In the genomic region with DNA sequence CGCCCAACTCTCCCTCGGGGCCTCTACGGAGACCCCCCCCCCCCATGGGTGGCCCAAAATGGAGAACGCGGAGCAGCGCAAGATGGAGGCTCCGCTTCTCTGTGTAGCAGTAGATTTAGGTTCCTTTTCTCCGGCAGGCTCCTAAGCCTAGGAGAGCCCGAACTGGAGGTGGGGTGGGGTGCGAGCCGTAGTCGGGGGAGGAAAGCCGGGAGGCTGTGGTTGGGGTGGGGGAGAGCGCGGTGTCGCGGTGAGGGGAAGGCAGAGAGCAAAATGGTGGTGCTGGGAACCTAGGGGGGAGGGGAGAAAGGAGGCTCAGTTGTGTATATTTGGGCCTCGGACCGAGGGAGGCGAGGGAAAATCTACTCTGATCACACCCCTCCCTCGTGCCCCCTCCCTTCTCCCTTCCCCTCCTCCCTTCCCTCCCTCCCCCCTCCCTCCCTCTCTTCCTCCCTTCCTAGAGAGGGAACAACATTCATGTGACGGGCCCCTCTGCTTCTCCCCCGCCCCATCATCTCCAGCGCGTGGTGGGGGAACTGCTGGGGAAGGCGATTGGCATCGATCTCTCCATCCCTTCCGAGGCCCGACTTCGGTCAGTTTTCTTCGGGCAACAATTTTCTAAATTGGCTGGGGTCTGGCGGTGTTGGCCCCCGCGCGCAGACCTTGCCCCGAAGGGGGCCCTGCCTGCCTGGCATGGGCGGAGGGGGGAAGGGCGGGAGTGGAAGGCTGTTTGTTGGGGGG, we compare ENCODE assay signal across 8 cellular contexts. TPM values are rescaled to one million over a fixed set of nuclear protein-coding genes. Genes with fewer than 3 reads are reported as not detected.
A peak's percentile ranks its signal among the peaks of the same experiment; 100 is the strongest.
DNase-seq lines count a peak whose midpoint lies in the region; ATAC-seq and TF ChIP-seq lines count a peak whose summit lies in the region.

Gene STAG2 (plus strand): TSS at position 439 of the 738 bp plus-strand sequence. CDS start 60,922 bp downstream, outside the sequence.

- CTCF ChIA-PET in mammary epithelial cell (lab: Charles Lee; ENCODE audit: low non-redundant PET) = interaction anchor here (0.7 kb wide), 1 partner anchor 15 kb away, joined by 3 read pairs; no protein-coding TSS in a partner anchor

- WGBS in mammary epithelial cell (ENCODE audit: low coverage, missing lambda C conversion rate) = 73% methylated on average over 3 of the region's 38 CpGs
- WGBS in sigmoid colon, 2 donors = 0 to 1% methylated on average over 33 to 38 of the region's 38 CpGs

- no peaks in the 10 kb centered on the region for H3K4me1 ChIP-seq in mammary epithelial cell (ENCODE audit: insufficient read depth, low read length)
- H3K4me1 ChIP-seq in iPS-18a (ENCODE audit: control insufficient read depth, low read depth, low read length) = peaks cover 8% of the 10 kb centered on the region
- peaks cover 0 to 15% (median 8%) of the 10 kb centered on the region in 4 donors for H3K4me1 ChIP-seq in sigmoid colon

- DNase-seq in ACHN (peak; percentile 76), GOT3 (lab: John Stamatoyannopoulos, UW) (peak; percentile 12), NCI-H226 (peak; percentile 73), WERI-Rb-1 (peak; percentile 82), mammary epithelial cell (peak; percentile 71), sigmoid colon (peak; percentile 93)

- peak; percentile 13 to 54 for TF ChIP-seq POLR2A in sigmoid colon (IDR thresholded peaks at IDR 0.05)

- H3K27ac ChIP-seq in WERI-Rb-1 (peak within 1 kb of the TSS; percentile 96), mammary epithelial cell (ENCODE audit: insufficient read depth, low read depth, low read length) (peak within 1 kb of the TSS; percentile 85), iPS-18a (ENCODE audit: low read length) (peak within 1 kb of the TSS; percentile 93), sigmoid colon (peak within 1 kb of the TSS; percentile 94 to 99 (median 97))

- H3K9ac ChIP-seq in mammary epithelial cell (ENCODE audit: insufficient read depth, low read length) (peak within 1 kb of the TSS; percentile 93), iPS-18a (ENCODE audit: low read length) (peak within 1 kb of the TSS; percentile 96)

- no TSS peak for BruUV-seq in mammary epithelial cell (replicated peaks; lab: Mats Ljungman, UMichigan)

- peaks cover 52% of the 10 kb centered on the region for H3K79me2 ChIP-seq in mammary epithelial cell (ENCODE audit: insufficient read depth, low read length)

- dilution Hi-C loops in mammary epithelial cell (cut with HindIII; ENCODE audit: low sequenced_read_pairs) = no loop called here

- ATAC-seq in GM19463 (IDR thresholded peaks at IDR 0.05; ENCODE audit: unreplicated experiment) = no peak

- in situ Hi-C loops in ACHN (cut with HindIII; ENCODE audit: low pct_ligation_motif_present, low pct_unique_long_range_greater_than_20kb, low sequenced_read_pairs) (no loop called here), mammary epithelial cell (cut with MboI; ENCODE audit: low sequenced_read_pairs in 2 of 2) (no loop called here)

- H3K9me3 ChIP-seq in WERI-Rb-1 (ENCODE audit: severe bottlenecking) = no peaks in the 10 kb centered on the region
- H3K9me3 ChIP-seq in mammary epithelial cell (replicated peaks; ENCODE audit: insufficient read depth, low read length) = no peaks in the 10 kb centered on the region
- peaks cover 14% of the 10 kb centered on the region for H3K9me3 ChIP-seq in iPS-18a (ENCODE audit: control insufficient read depth, low read depth, low read length)
- H3K9me3 ChIP-seq in sigmoid colon = no peaks in the 10 kb centered on the region

- no peak for TF ChIP-seq EP300 in sigmoid colon (IDR thresholded peaks at IDR 0.05)

- H3K4me3 ChIP-seq in WERI-Rb-1 (ENCODE audit: low read depth, low read length) = peak within 1 kb of the TSS; percentile 73
- H3K4me3 ChIP-seq in mammary epithelial cell (replicated peaks in 1 of 3; ENCODE audit: insufficient read depth in 1 of 3, low read depth in 2 of 3, low read length in 3 of 3) = peak within 1 kb of the TSS; percentile 49 to 67 (median 58)
- peak within 1 kb of the TSS; percentile 94 for H3K4me3 ChIP-seq in iPS-18a (ENCODE audit: low read length)
- peak within 1 kb of the TSS; percentile 70 to 80 (median 79) for H3K4me3 ChIP-seq in sigmoid colon

- no peak for TF ChIP-seq CTCF in WERI-Rb-1 (IDR thresholded peaks at IDR 0.05; ENCODE audit: low read depth, low read length)
- TF ChIP-seq CTCF in mammary epithelial cell (conservative IDR thresholded peaks at IDR 0.05 in 1 of 2, IDR thresholded peaks at IDR 0.05 in 1 of 2; ENCODE audit: extremely low read depth in 1 of 2, insufficient read depth in 1 of 2, low read depth in 1 of 2, low read length in 2 of 2) = no peak
- no peak for TF ChIP-seq CTCF in sigmoid colon (IDR thresholded peaks at IDR 0.05)

- H3K27me3 ChIP-seq in WERI-Rb-1 (ENCODE audit: insufficient read depth, low read depth, severe bottlenecking) (peaks cover 10% of the 10 kb centered on the region), mammary epithelial cell (ENCODE audit: insufficient read depth, low read length) (no peaks in the 10 kb centered on the region), iPS-18a (ENCODE audit: control insufficient read depth, insufficient read depth, low read length) (no peaks in the 10 kb centered on the region), sigmoid colon (no peaks in the 10 kb centered on the region)

- H2AFZ ChIP-seq in mammary epithelial cell (ENCODE audit: low read depth, low read length) = peak within 1 kb of the TSS; percentile 52

- intact Hi-C loops in mammary epithelial cell (cut with micrococcal nuclease) (loop anchor here (2.0 kb wide), 2 partner anchors 57 to 249 kb away; no protein-coding TSS in a partner anchor), sigmoid colon (cut with DNase I) (loop anchor here (2.0 to 5.0 kb wide), 3 partner anchors 15 to 103 kb away; no protein-coding TSS in a partner anchor)

- H4K20me1 ChIP-seq in mammary epithelial cell (ENCODE audit: insufficient read depth, low read length) = no peaks in the 10 kb centered on the region

- peak within 1 kb of the TSS; percentile 79 for H3K4me2 ChIP-seq in mammary epithelial cell (ENCODE audit: insufficient read depth, low read depth, low read length)

- H3K36me3 ChIP-seq in WERI-Rb-1 = no peaks in the 10 kb centered on the region
- H3K36me3 ChIP-seq in mammary epithelial cell (ENCODE audit: insufficient read depth, low read length) = no peaks in the 10 kb centered on the region
- no peaks in the 10 kb centered on the region for H3K36me3 ChIP-seq in iPS-18a (ENCODE audit: control insufficient read depth, low read depth, low read length)
- no peaks in the 10 kb centered on the region for H3K36me3 ChIP-seq in sigmoid colon

RNA-seq across cellular contexts. Expression of gene STAG2, which starts in this region (rescaled TPM):
- 10 to 100 TPM; 54.8 to 61.1 TPM for total RNA-seq in mammary epithelial cell
- 24.4 TPM for polyA plus RNA-seq in mammary epithelial cell
- polyA minus RNA-seq in mammary epithelial cell = 53.9 TPM
- 100 to 1,000 TPM in 1 of 4 donors, 10 to 100 TPM in 3; 60.1 to 117 (median 88.4) TPM for total RNA-seq in sigmoid colon
- 10 to 100 TPM; 21.6 to 29.9 (median 26.6) TPM for polyA plus RNA-seq in sigmoid colon

Comparison
In these comparisons a context has a peak if more than half of its experiments do, and no peak if none do; other contexts are left out.
1. DNase-seq: peak in every context shown above with its lines; median percentile 93 in sigmoid colon; 82 in WERI-Rb-1; 76 in ACHN; 73 in NCI-H226; 71 in mammary epithelial cell; 12 in GOT3.